ENCODE assay signal across 16 cellular contexts in genomic region chr2:133497261-133497893, GRCh38.
DNase-seq lines count a peak whose midpoint lies in the region; TF ChIP-seq lines count a peak whose summit lies in the region.
"Had no signal": no experiment of that assay in that cellular context is flagged by ENCODE, and none has a peak within 500 bp of the region (broad histone marks: within the 10 kb centered on the region; RNA-seq: fewer than 3 reads in every experiment).

No MANE protein-coding gene starts in this region.

- H4K8ac ChIP-seq in H9 (replicated peaks; ENCODE audit: insufficient read length, low read depth, low read length) = no peak overlapping the region

- H3K27ac Mint-ChIP-seq in H9 = peak overlapping the region in 1 of 3 experiments; percentile 36; a peak in 3 of 7 replicates
- H3K27ac Mint-ChIP-seq: activated naive CD4-positive, alpha-beta T cell treated with anti-CD3 and anti-CD28 coated beads, Interleukin-2, amount 50 U/mL, for 72 hours; CD8-positive, alpha-beta memory T cell; type B pancreatic cell had no signal

- no peaks in the 10 kb centered on the region for H3K23me2 ChIP-seq in H9 (ENCODE audit: insufficient read length, low read depth, low read length, poor library complexity, severe bottlenecking)

- H3K9me3 ChIP-seq in H9 (ENCODE audit: control insufficient read depth, low read depth, low read length) = no peaks in the 10 kb centered on the region

- H2AFZ ChIP-seq in H9 (ENCODE audit: low read length) = no peak overlapping the region
- H2AFZ ChIP-seq: PC-9 had no signal

- peaks cover 3% of the 10 kb centered on the region; the same call in 1 of the 2 replicates for H3K27me3 Mint-ChIP-seq in H9 (ENCODE audit: low read depth)
- H3K27me3 Mint-ChIP-seq: type B pancreatic cell had no signal

- H2BK12ac ChIP-seq in H9 (ENCODE audit: insufficient read length, low read depth, low read length) = no peak overlapping the region

- H3K4me1 ChIP-seq in H9 (ENCODE audit: insufficient read depth, low read length) = no peaks in the 10 kb centered on the region

- H3K27me3 ChIP-seq in H9 (ENCODE audit: insufficient read depth, low read length) = no peaks in the 10 kb centered on the region
- H3K27me3 ChIP-seq: cardiac muscle cell had no signal

- H3K4me2 ChIP-seq in H9 (ENCODE audit: insufficient read depth, insufficient read length, low read length) = no peak overlapping the region
- H3K4me2 ChIP-seq: PC-9 had no signal

- H3K4me3 Mint-ChIP-seq in H9 = no peak overlapping the region
- H3K4me3 Mint-ChIP-seq: CD8-positive, alpha-beta memory T cell; type B pancreatic cell had no signal

- H3K56ac ChIP-seq in H9 (ENCODE audit: insufficient read length, low read depth, low read length) = no peak overlapping the region

- no peak overlapping the region for H2BK15ac ChIP-seq in H9 (ENCODE audit: low read depth, low read length)

- H3K4me1 Mint-ChIP-seq in H9 = peaks cover 23 to 37% of the 10 kb centered on the region in 2 experiments
- H3K4me1 Mint-ChIP-seq: CD8-positive, alpha-beta memory T cell had no signal

- H3K36me3 Mint-ChIP-seq in H9 (ENCODE audit: insufficient read depth in 1 of 3, low read depth in 3 of 3) = no peaks in the 10 kb centered on the region
- H3K36me3 Mint-ChIP-seq: activated naive CD4-positive, alpha-beta T cell treated with anti-CD3 and anti-CD28 coated beads, Interleukin-2, amount 50 U/mL, for 72 hours; CD8-positive, alpha-beta memory T cell; type B pancreatic cell had no signal

- no peak for TF ChIP-seq CTCF in H9 (conservative IDR thresholded peaks at IDR 0.05)

- H2BK20ac ChIP-seq in H9 (ENCODE audit: low read depth, low read length, poor library complexity, severe bottlenecking) = no peak overlapping the region

- H3T11ph ChIP-seq in H9 (ENCODE audit: low read length) = no peak overlapping the region

- H2BK5ac ChIP-seq in H9 (ENCODE audit: insufficient read length, low read length) = no peak overlapping the region

- no peaks in the 10 kb centered on the region for H4K20me1 ChIP-seq in H9 (ENCODE audit: control insufficient read depth, insufficient read depth, insufficient read length)

- H3K79me2 ChIP-seq in H9 (ENCODE audit: insufficient read depth, low read length) = no peaks in the 10 kb centered on the region

- peak; percentile 35 for DNase-seq in H9
- DNase-seq in astrocyte of the hippocampus (ENCODE audit: low read depth, low spot score) = peak; percentile 54
- DNase-seq in iPS DF 19.7 (ENCODE audit: low read depth, low spot score) = peak; percentile 45
- DNase-seq in retina = peak; percentile 16
- DNase-seq in activated T-cell treated with anti-CD3 and anti-CD28 coated beads, Interleukin-2, amount 50 U/mL, for 1 hour = no peak
- no peak for DNase-seq in GM19240 (ENCODE audit: insufficient read length, low spot score)
- no peak for DNase-seq in NCI-H2227 (lab: John Stamatoyannopoulos, UW; ENCODE audit: unreplicated experiment)
- DNase-seq: activated CD4-positive, alpha-beta T cell treated with anti-CD3 and anti-CD28 coated beads for 1 hour; CD8-positive, alpha-beta memory T cell; NCI-H226; PC-9; stimulated activated CD4-positive, alpha-beta T cell treated with anti-CD3 and anti-CD28 coated beads, Interleukin-2, amount 100 ng/mL, for 48 hours; T-helper 1 cell had no signal

- H2AK5ac ChIP-seq in H9 (ENCODE audit: insufficient read length, low read length) = no peak overlapping the region

- H3K4ac ChIP-seq in H9 (ENCODE audit: low read depth, low read length) = no peak overlapping the region

- H3K9me3 Mint-ChIP-seq in H9 = no peaks in the 10 kb centered on the region

- no peak overlapping the region for H2BK120ac ChIP-seq in H9 (ENCODE audit: low read depth, low read length, poor library complexity, severe bottlenecking)

- H3K27ac ChIP-seq in H9 (ENCODE audit: insufficient read length, low read depth, low read length) = no peak overlapping the region
- H3K27ac ChIP-seq: cardiac muscle cell, PC-9 had no signal

- H3K23ac ChIP-seq in H9 (ENCODE audit: insufficient read length, low read depth, low read length) = no peak overlapping the region

- H3K18ac ChIP-seq in H9 (ENCODE audit: insufficient read length, low read depth, low read length) = no peak overlapping the region

- no peak overlapping the region for H3K14ac ChIP-seq in H9 (ENCODE audit: insufficient read depth, low read length)

- WGBS in H9 (ENCODE audit: extremely low coverage, insufficient read length, low lambda C conversion rate) = no CpG with 5 or more reads among the region's 3 CpGs

- no peak overlapping the region for H4K5ac ChIP-seq in H9 (ENCODE audit: insufficient read length, low read depth, low read length)

- no peaks in the 10 kb centered on the region for H3K79me1 ChIP-seq in H9 (ENCODE audit: insufficient read depth, low read depth, low read length, poor library complexity, severe bottlenecking)

- no peak overlapping the region for H3K9ac ChIP-seq in H9 (ENCODE audit: extremely low read depth, insufficient read length, low read length)

- H4K91ac ChIP-seq in H9 (ENCODE audit: insufficient read length, low read depth, low read length) = no peak overlapping the region

Comparison
In these comparisons a context has a peak if more than half of its experiments do, and no peak if none do; other contexts are left out.
1. DNase-seq: peak in H9 (single experiment), astrocyte of the hippocampus (single experiment), iPS DF 19.7 (single experiment) and retina (single experiment); none in activated T-cell treated with anti-CD3 and anti-CD28 coated beads, Interleukin-2, amount 50 U/mL, for 1 hour (single experiment), GM19240 (single experiment) and NCI-H2227 (single experiment).